ENCODE assay signal across 28 cellular contexts in genomic region chr10:11002485-11002884, GRCh38.
"Had no signal": no experiment of that assay in that cellular context is flagged by ENCODE, and none has a peak within 500 bp of the region (broad histone marks: within the 10 kb centered on the region; RNA-seq: fewer than 3 reads in every experiment).

No MANE protein-coding gene starts in this region.

- H3K4me3 Mint-ChIP-seq: dendritic cell treated with granulocyte-macrophage colony-stimulating factor and Interleukin-4, amounts not matched to agents 40 ng/mL and 50 ng/mL, for 4 days; effector memory CD8-positive, alpha-beta T cell; endodermal cell had no signal

- H3K27me3 ChIP-seq: colonic mucosa, foreskin keratinocyte, gastroesophageal sphincter, heart left ventricle, heart right ventricle had no signal

- FAIRE-seq: colon, endometrium, endothelial cell of umbilical vein, frontal cortex had no signal

- ATAC-seq: effector memory CD8-positive, alpha-beta T cell; esophagus mucosa; foreskin keratinocyte; gastrocnemius medialis; gastroesophageal sphincter; heart left ventricle; heart right ventricle had no signal

- H3K9me3 ChIP-seq: colonic mucosa, esophagus squamous epithelium, gastrocnemius medialis, gastroesophageal sphincter, heart left ventricle, heart right ventricle had no signal

- H3K4me3 ChIP-seq: colonic mucosa, coronary artery, dorsolateral prefrontal cortex, esophagus squamous epithelium, gastrocnemius medialis, gastroesophageal sphincter, heart left ventricle, heart right ventricle had no signal

- H3K4me1 ChIP-seq: colonic mucosa, foreskin keratinocyte, gastrocnemius medialis, heart left ventricle, heart right ventricle had no signal

- H3K36me3 ChIP-seq: colonic mucosa, esophagus squamous epithelium, gastrocnemius medialis, gastroesophageal sphincter, heart left ventricle, heart right ventricle had no signal

- H3K27ac ChIP-seq: colonic mucosa, coronary artery, epithelial cell of prostate, esophagus squamous epithelium, foreskin keratinocyte, gastrocnemius medialis, gastroesophageal sphincter, heart left ventricle, heart right ventricle had no signal

- H3K27ac Mint-ChIP-seq: dendritic cell treated with granulocyte-macrophage colony-stimulating factor and Interleukin-4, amounts not matched to agents 40 ng/mL and 50 ng/mL, for 4 days; effector memory CD8-positive, alpha-beta T cell; endodermal cell had no signal

- DNase-seq: colonic mucosa; cortex of kidney; dermis blood vessel endothelial cell; dorsolateral prefrontal cortex; effector CD4-positive, alpha-beta T cell; effector CD8-positive, alpha-beta T cell; effector memory CD4-positive, alpha-beta T cell; effector memory CD8-positive, alpha-beta T cell; endodermal cell; erythroblast; esophagus squamous epithelium; foreskin fibroblast; foreskin keratinocyte; foreskin melanocyte; gastrocnemius medialis; glutamatergic neuron; head of caudate nucleus; heart left ventricle; heart right ventricle had no signal
